Comparison of ENCODE assay signal across 29 cellular contexts in the genomic region with DNA sequence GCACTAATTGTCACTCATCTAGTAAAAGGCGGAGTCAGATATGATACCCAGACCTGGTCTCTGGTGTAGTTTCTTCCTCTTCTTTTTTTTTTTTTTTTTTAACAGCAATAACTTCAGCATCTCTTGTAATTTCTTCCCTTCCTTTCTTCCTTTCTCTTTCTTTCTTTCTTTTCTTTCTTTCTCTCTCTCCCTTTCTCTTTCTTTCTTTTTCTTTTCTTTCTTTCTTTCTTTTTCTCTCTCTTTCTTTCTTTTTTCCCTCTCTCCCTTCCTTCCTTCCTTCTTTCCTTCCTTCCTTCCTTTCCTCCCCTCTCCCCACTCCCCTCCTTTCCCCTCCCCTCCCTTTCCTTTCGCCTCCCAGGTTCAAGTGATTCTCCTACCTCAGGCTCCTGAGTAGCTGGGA.
"Had no signal": no experiment of that assay in that cellular context is flagged by ENCODE, and none has a peak within 500 bp of the region (broad histone marks: within the 10 kb centered on the region; RNA-seq: fewer than 3 reads in every experiment).

No MANE protein-coding gene starts in this region.

- H3K36me3 ChIP-seq: neutrophil, pancreas, prostate gland, right lobe of liver, sigmoid colon, suprapubic skin, tibial artery, transverse colon, upper lobe of right lung, uterus had no signal

- DNase-seq: naive thymus-derived CD4-positive, alpha-beta T cell; natural killer cell; nucleus accumbens; pancreas; retina; right cardiac atrium; right lobe of liver; sigmoid colon; small intestine; stimulated activated CD4-positive, alpha-beta T cell treated with anti-CD3 and anti-CD28 coated beads, Interleukin-15, amount 100 ng/mL, for 24 hours; stimulated activated CD4-positive, alpha-beta T cell treated with anti-CD3 and anti-CD28 coated beads, Interleukin-2, amount 100 ng/mL, for 24 hours; stimulated activated CD4-positive, alpha-beta T cell treated with anti-CD3 and anti-CD28 coated beads, Interleukin-2, amount 100 ng/mL, for 48 hours; stimulated activated CD4-positive, alpha-beta T cell treated with anti-CD3 and anti-CD28 coated beads, Interleukin-4, amount 100 ng/mL, for 24 hours; stimulated activated naive CD4-positive, alpha-beta T cell; stimulated activated naive CD8-positive, alpha-beta T cell treated with anti-CD3 and anti-CD28 coated beads, Interleukin-15, amount 100 ng/mL, for 72 hours; stimulated activated naive CD8-positive, alpha-beta T cell treated with anti-CD3 and anti-CD28 coated beads, Interleukin-15, Interleukin-2, amounts not matched to agents 100 U/mL and 50 U/mL, for 24 hours; substantia nigra; testis; tibial artery; transverse colon; upper lobe of right lung; uterus had no signal

- H3K27ac ChIP-seq: neutrophil, pancreas, prostate gland, right lobe of liver, sigmoid colon, suprapubic skin, testis, tibial artery, transverse colon, upper lobe of right lung, uterus had no signal

- H3K4me3 Mint-ChIP-seq: natural killer cell; nephron; neural crest cell; stimulated activated memory B cell treated with anti-CD40 and anti-IgM and Interleukin-4, amounts not matched to agents 10 μg/mL and 1 μg/mL and 100 μg/mL, for 72 hours; stimulated activated naive CD8-positive, alpha-beta T cell treated with anti-CD3 and anti-CD28 coated beads, Interleukin-15, amount 100 ng/mL, for 72 hours; type B pancreatic cell had no signal

- H3K27ac Mint-ChIP-seq: naive thymus-derived CD4-positive, alpha-beta T cell; natural killer cell; nephron; stimulated activated memory B cell treated with anti-CD40 and anti-IgM and Interleukin-4, amounts not matched to agents 10 μg/mL and 1 μg/mL and 100 μg/mL, for 72 hours; stimulated activated naive CD8-positive, alpha-beta T cell treated with anti-CD3 and anti-CD28 coated beads, Interleukin-15, amount 100 ng/mL, for 72 hours; type B pancreatic cell had no signal

- H3K4me3 ChIP-seq: pancreas, prostate gland, right lobe of liver, sigmoid colon, suprapubic skin, testis, tibial artery, transverse colon, upper lobe of right lung, uterus had no signal

- ATAC-seq: naive thymus-derived CD4-positive, alpha-beta T cell; natural killer cell; pancreas; right cardiac atrium; right lobe of liver; stimulated activated memory B cell treated with anti-CD40 and anti-IgM and Interleukin-4, amounts not matched to agents 10 μg/mL and 1 μg/mL and 100 μg/mL, for 72 hours; stimulated activated naive CD8-positive, alpha-beta T cell treated with anti-CD3 and anti-CD28 coated beads, Interleukin-15, amount 100 ng/mL, for 72 hours; stimulated activated naive CD8-positive, alpha-beta T cell treated with anti-CD3 and anti-CD28 coated beads, Interleukin-15, Interleukin-2, amounts not matched to agents 100 U/mL and 50 U/mL, for 24 hours; upper lobe of right lung had no signal

- H3K4me1 Mint-ChIP-seq: natural killer cell; nephron; neural crest cell; stimulated activated memory B cell treated with anti-CD40 and anti-IgM and Interleukin-4, amounts not matched to agents 10 μg/mL and 1 μg/mL and 100 μg/mL, for 72 hours had no signal

- H3K27me3 ChIP-seq: neutrophil, pancreas, right lobe of liver, sigmoid colon, suprapubic skin, testis, tibial artery, transverse colon, upper lobe of right lung, uterus had no signal

- H3K9me3 Mint-ChIP-seq: natural killer cell; nephron; neural crest cell; stimulated activated memory B cell treated with anti-CD40 and anti-IgM and Interleukin-4, amounts not matched to agents 10 μg/mL and 1 μg/mL and 100 μg/mL, for 72 hours; stimulated activated naive CD8-positive, alpha-beta T cell treated with anti-CD3 and anti-CD28 coated beads, Interleukin-15, amount 100 ng/mL, for 72 hours; type B pancreatic cell had no signal

- H3K9me3 ChIP-seq: neutrophil, pancreas, prostate gland, right lobe of liver, sigmoid colon, suprapubic skin, testis, tibial artery, transverse colon, upper lobe of right lung, uterus had no signal

- H3K36me3 Mint-ChIP-seq: natural killer cell; stimulated activated memory B cell treated with anti-CD40 and anti-IgM and Interleukin-4, amounts not matched to agents 10 μg/mL and 1 μg/mL and 100 μg/mL, for 72 hours; type B pancreatic cell had no signal

- H3K4me1 ChIP-seq: pancreas, prostate gland, right lobe of liver, sigmoid colon, suprapubic skin, tibial artery, transverse colon, upper lobe of right lung, uterus had no signal

- H3K27me3 Mint-ChIP-seq: naive thymus-derived CD4-positive, alpha-beta T cell; stimulated activated naive CD8-positive, alpha-beta T cell treated with anti-CD3 and anti-CD28 coated beads, Interleukin-15, amount 100 ng/mL, for 72 hours; type B pancreatic cell had no signal
